ENCODE assay signal across 11 cellular contexts in genomic region chr3:123883111-123883510, GRCh38. TPM values are rescaled to one million over a fixed set of nuclear protein-coding genes. Genes with fewer than 3 reads are reported as not detected.
DNase-seq lines count a peak whose midpoint lies in the region; ATAC-seq, FAIRE-seq and TF ChIP-seq lines count a peak whose summit lies in the region.
"Had no signal": no experiment of that assay in that cellular context is flagged by ENCODE, and none has a peak within 500 bp of the region (broad histone marks: within the 10 kb centered on the region; RNA-seq: fewer than 3 reads in every experiment).

No MANE protein-coding gene starts in this region.

- TF ChIP-seq CTCF in left lung (IDR thresholded peaks at IDR 0.05) (no peak), upper lobe of right lung (IDR thresholded peaks at IDR 0.05) (no peak)

- no peak for ATAC-seq in activated naive CD8-positive, alpha-beta T cell treated with anti-CD3 and anti-CD28 coated beads, Interleukin-2, amount 50 U/mL, for 24 hours
- ATAC-seq in left lung (no peak), upper lobe of right lung (no peak), left ventricle myocardium superior (no peak)

- H3K36me3 Mint-ChIP-seq in activated naive CD4-positive, alpha-beta T cell treated with anti-CD3 and anti-CD28 coated beads, Interleukin-2, amount 10 ng/mL, durations not matched to agents 7 days and 5 days, result no peaks in the 10 kb centered on the region
- H3K36me3 Mint-ChIP-seq in activated naive CD8-positive, alpha-beta T cell treated with anti-CD3 and anti-CD28 coated beads, Interleukin-2, amount 50 U/mL, for 24 hours (ENCODE audit: low read depth), result no peaks in the 10 kb centered on the region

- H3K27ac ChIP-seq in left lung, result no peak overlapping the region
- no peak overlapping the region for H3K27ac ChIP-seq in upper lobe of right lung

- no peaks in the 10 kb centered on the region for H3K9me3 Mint-ChIP-seq in activated naive CD4-positive, alpha-beta T cell treated with anti-CD3 and anti-CD28 coated beads, Interleukin-2, amount 10 ng/mL, durations not matched to agents 7 days and 5 days
- H3K9me3 Mint-ChIP-seq in activated naive CD8-positive, alpha-beta T cell treated with anti-CD3 and anti-CD28 coated beads, Interleukin-2, amount 50 U/mL, for 24 hours, result no peaks in the 10 kb centered on the region

- peaks cover 4 to 53% of the 10 kb centered on the region in 2 donors for H3K27me3 ChIP-seq in left lung
- H3K27me3 ChIP-seq in upper lobe of right lung, result peaks cover 7% of the 10 kb centered on the region

- no peak overlapping the region for H3K27ac Mint-ChIP-seq in activated naive CD4-positive, alpha-beta T cell treated with anti-CD3 and anti-CD28 coated beads, Interleukin-2, amount 10 ng/mL, durations not matched to agents 7 days and 5 days
- H3K27ac Mint-ChIP-seq in activated naive CD8-positive, alpha-beta T cell treated with anti-CD3 and anti-CD28 coated beads, Interleukin-2, amount 50 U/mL, for 24 hours, result no peak overlapping the region

- H3K27me3 Mint-ChIP-seq in activated naive CD4-positive, alpha-beta T cell treated with anti-CD3 and anti-CD28 coated beads, Interleukin-2, amount 10 ng/mL, durations not matched to agents 7 days and 5 days, result peaks cover 69% of the 10 kb centered on the region
- peaks cover 45% of the 10 kb centered on the region for H3K27me3 Mint-ChIP-seq in activated naive CD8-positive, alpha-beta T cell treated with anti-CD3 and anti-CD28 coated beads, Interleukin-2, amount 50 U/mL, for 24 hours

- FAIRE-seq in RCC 7860 (lab: Jason Lieb, UNC), result no peak

- H3K36me3 ChIP-seq in left lung (no peaks in the 10 kb centered on the region), upper lobe of right lung (no peaks in the 10 kb centered on the region)
- H3K36me3 ChIP-seq: esophagus squamous epithelium had no signal

- intact Hi-C loops in left lung (cut with DNase I) (no loop called here), upper lobe of right lung (cut with DNase I) (no loop called here), left ventricle myocardium superior (cut with micrococcal nuclease) (no loop called here)

- peaks cover 5 to 15% of the 10 kb centered on the region in 2 donors for H3K4me1 ChIP-seq in left lung
- peaks cover 7% of the 10 kb centered on the region for H3K4me1 ChIP-seq in upper lobe of right lung

- H3K9me3 ChIP-seq in left lung (no peaks in the 10 kb centered on the region), upper lobe of right lung (no peaks in the 10 kb centered on the region)
- H3K9me3 ChIP-seq: esophagus squamous epithelium had no signal

- no peak for DNase-seq in activated naive CD4-positive, alpha-beta T cell treated with anti-CD3 and anti-CD28 coated beads, Interleukin-2, amount 10 ng/mL, durations not matched to agents 7 days and 5 days
- DNase-seq in activated naive CD4-positive, alpha-beta T cell treated with Interleukin-2 at 50 U/mL for 16 hours, result no peak
- DNase-seq in activated naive CD8-positive, alpha-beta T cell treated with anti-CD3 and anti-CD28 coated beads, Interleukin-2, amount 50 U/mL, for 24 hours, result no peak
- DNase-seq in left lung, result no peak
- DNase-seq in upper lobe of right lung, result no peak
- DNase-seq in RCC 7860 (ENCODE audit: low spot score), result no peak
- no peak for DNase-seq in T-helper 9 cell
- DNase-seq in left ventricle myocardium superior, result no peak
- DNase-seq: esophagus squamous epithelium, posterior cingulate gyrus, substantia nigra had no signal

- H3K4me1 Mint-ChIP-seq in activated naive CD4-positive, alpha-beta T cell treated with anti-CD3 and anti-CD28 coated beads, Interleukin-2, amount 10 ng/mL, durations not matched to agents 7 days and 5 days, result peaks cover 21% of the 10 kb centered on the region
- H3K4me1 Mint-ChIP-seq in activated naive CD8-positive, alpha-beta T cell treated with anti-CD3 and anti-CD28 coated beads, Interleukin-2, amount 50 U/mL, for 24 hours, result peaks cover 12% of the 10 kb centered on the region

- CTCF ChIA-PET in activated naive CD4-positive, alpha-beta T cell treated with anti-CD3 and anti-CD28 coated beads, Interleukin-2, amount 10 ng/mL, durations not matched to agents 7 days and 5 days (lab: Charles Lee), result interaction anchor here (1.5 kb wide), 1 partner anchor 11 kb away, joined by 3 read pairs; no protein-coding TSS in a partner anchor

- H3K4me3 ChIP-seq in left lung (peak overlapping the region; percentile 37 to 38), upper lobe of right lung (peak overlapping the region; percentile 53)

- H3K4me3 Mint-ChIP-seq in activated naive CD4-positive, alpha-beta T cell treated with anti-CD3 and anti-CD28 coated beads, Interleukin-2, amount 10 ng/mL, durations not matched to agents 7 days and 5 days, result peak overlapping the region; percentile 53
- H3K4me3 Mint-ChIP-seq in activated naive CD8-positive, alpha-beta T cell treated with anti-CD3 and anti-CD28 coated beads, Interleukin-2, amount 50 U/mL, for 24 hours, result peak overlapping the region; percentile 48

RNA-seq across cellular contexts. Expression of gene MYLK, which starts 1.0 kb away (rescaled TPM):
- total RNA-seq in left lung (100 to 1,000 TPM; 155 to 175 TPM), upper lobe of right lung (248 TPM), left ventricle myocardium superior (9.5 TPM)

Comparison
In these comparisons a context has a peak if more than half of its experiments do, and no peak if none do; other contexts are left out.
1. RNA of gene MYLK, which starts 1.0 kb away (total RNA-seq): 248 TPM in upper lobe of right lung (single experiment) and 155 to 175 TPM in left lung; 9.5 TPM in left ventricle myocardium superior (single experiment); every median in the first group is over 10 times any median in the second.